1 cellular context compared by ENCODE assay signal in genomic region chr10:7491949-7492659, GRCh38.
A peak's percentile ranks its signal among the peaks of the same experiment; 100 is the strongest.
TF ChIP-seq lines count a peak whose summit lies in the region.

No MANE protein-coding gene starts in this region.

TF ChIP-seq in GM12878, 131 proteins besides CTCF, POLR2A, EP300 and RAD21 (continued from another document):
- TF ChIP-seq ZBTB4 (CRISPR knock-in tag; IDR thresholded peaks at IDR 0.05) (no peak), SREBF1 (IDR thresholded peaks at IDR 0.05; ENCODE audit: low read length) (no peak), NR2F1 (conservative IDR thresholded peaks at IDR 0.05) (0 out of 2 replicates have a peak, but pooled peaks have one; percentile 38), HSF1 (IDR thresholded peaks at IDR 0.05; ENCODE audit: low read depth, low read length) (no peak), REST (IDR thresholded peaks at IDR 0.05; ENCODE audit: low read depth, low read length) (no peak), POU2F2 (IDR thresholded peaks at IDR 0.05; ENCODE audit: borderline replicate concordance, low read depth, low read length) (no peak), SMAD1 (IDR thresholded peaks at IDR 0.05; ENCODE audit: low read depth, partially characterized antibody) (no peak), MTA2 (IDR thresholded peaks at IDR 0.05; ENCODE audit: low read depth) (peak; percentile 69), LARP7 (IDR thresholded peaks at IDR 0.05) (no peak), MTA3 (IDR thresholded peaks at IDR 0.05; ENCODE audit: borderline replicate concordance, low read length) (0 out of 2 replicates have a peak, but pooled peaks have one; percentile 28), TAF1 (IDR thresholded peaks at IDR 0.05; ENCODE audit: borderline replicate concordance, low read depth, low read length) (no peak), SKIL (IDR thresholded peaks at IDR 0.05; ENCODE audit: low read depth, poor library complexity, severe bottlenecking) (no peak), ZBED1 (IDR thresholded peaks at IDR 0.05; ENCODE audit: borderline replicate concordance) (no peak), PML (IDR thresholded peaks at IDR 0.05; ENCODE audit: low read length) (peak; percentile 52; the same call in 1 of the 2 replicates), POLR2AphosphoS5 (IDR thresholded peaks at IDR 0.05; ENCODE audit: low read length) (no peak), BMI1 (IDR thresholded peaks at IDR 0.05; ENCODE audit: borderline replicate concordance) (no peak), CBX5 (IDR thresholded peaks at IDR 0.05; ENCODE audit: low read depth) (no peak), WRNIP1 (IDR thresholded peaks at IDR 0.05; ENCODE audit: borderline replicate concordance, low read depth, low read length) (no peak), RB1 (IDR thresholded peaks at IDR 0.05; ENCODE audit: borderline replicate concordance) (no peak), NFYA (IDR thresholded peaks at IDR 0.05; ENCODE audit: borderline replicate concordance, low read depth, low read length) (no peak), RCOR1 (conservative IDR thresholded peaks at IDR 0.05; ENCODE audit: low read depth, low read length) (no peak), CREM (IDR thresholded peaks at IDR 0.05; ENCODE audit: low read depth) (0 out of 2 replicates have a peak, but pooled peaks have one; percentile 24), ZSCAN29 (IDR thresholded peaks at IDR 0.05) (no peak), STAT3 (IDR thresholded peaks at IDR 0.05; ENCODE audit: low read depth, low read length) (no peak), IKZF1 (conservative IDR thresholded peaks at IDR 0.05) (peak; percentile 71), POLR2AphosphoS2 (IDR thresholded peaks at IDR 0.05; ENCODE audit: low read depth, low read length) (no peak), GATAD2B (conservative IDR thresholded peaks at IDR 0.05; ENCODE audit: low read depth) (no peak), PAX8 (IDR thresholded peaks at IDR 0.05) (no peak), CBX3 (IDR thresholded peaks at IDR 0.05; ENCODE audit: borderline replicate concordance, low read depth) (no peak), SMC3 (IDR thresholded peaks at IDR 0.05; ENCODE audit: borderline replicate concordance, low read length) (no peak), CHD2 (IDR thresholded peaks at IDR 0.05; ENCODE audit: borderline replicate concordance, low read depth, low read length) (no peak)
- TF ChIP-seq, protein P1, sequence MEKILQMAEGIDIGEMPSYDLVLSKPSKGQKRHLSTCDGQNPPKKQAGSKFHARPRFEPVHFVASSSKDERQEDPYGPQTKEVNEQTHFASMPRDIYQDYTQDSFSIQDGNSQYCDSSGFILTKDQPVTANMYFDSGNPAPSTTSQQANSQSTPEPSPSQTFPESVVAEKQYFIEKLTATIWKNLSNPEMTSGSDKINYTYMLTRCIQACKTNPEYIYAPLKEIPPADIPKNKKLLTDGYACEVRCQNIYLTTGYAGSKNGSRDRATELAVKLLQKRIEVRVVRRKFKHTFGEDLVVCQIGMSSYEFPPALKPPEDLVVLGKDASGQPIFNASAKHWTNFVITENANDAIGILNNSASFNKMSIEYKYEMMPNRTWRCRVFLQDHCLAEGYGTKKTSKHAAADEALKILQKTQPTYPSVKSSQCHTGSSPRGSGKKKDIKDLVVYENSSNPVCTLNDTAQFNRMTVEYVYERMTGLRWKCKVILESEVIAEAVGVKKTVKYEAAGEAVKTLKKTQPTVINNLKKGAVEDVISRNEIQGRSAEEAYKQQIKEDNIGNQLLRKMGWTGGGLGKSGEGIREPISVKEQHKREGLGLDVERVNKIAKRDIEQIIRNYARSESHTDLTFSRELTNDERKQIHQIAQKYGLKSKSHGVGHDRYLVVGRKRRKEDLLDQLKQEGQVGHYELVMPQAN (conservative IDR thresholded peaks at IDR 0.05) = no peak
- TF ChIP-seq, protein P2, sequence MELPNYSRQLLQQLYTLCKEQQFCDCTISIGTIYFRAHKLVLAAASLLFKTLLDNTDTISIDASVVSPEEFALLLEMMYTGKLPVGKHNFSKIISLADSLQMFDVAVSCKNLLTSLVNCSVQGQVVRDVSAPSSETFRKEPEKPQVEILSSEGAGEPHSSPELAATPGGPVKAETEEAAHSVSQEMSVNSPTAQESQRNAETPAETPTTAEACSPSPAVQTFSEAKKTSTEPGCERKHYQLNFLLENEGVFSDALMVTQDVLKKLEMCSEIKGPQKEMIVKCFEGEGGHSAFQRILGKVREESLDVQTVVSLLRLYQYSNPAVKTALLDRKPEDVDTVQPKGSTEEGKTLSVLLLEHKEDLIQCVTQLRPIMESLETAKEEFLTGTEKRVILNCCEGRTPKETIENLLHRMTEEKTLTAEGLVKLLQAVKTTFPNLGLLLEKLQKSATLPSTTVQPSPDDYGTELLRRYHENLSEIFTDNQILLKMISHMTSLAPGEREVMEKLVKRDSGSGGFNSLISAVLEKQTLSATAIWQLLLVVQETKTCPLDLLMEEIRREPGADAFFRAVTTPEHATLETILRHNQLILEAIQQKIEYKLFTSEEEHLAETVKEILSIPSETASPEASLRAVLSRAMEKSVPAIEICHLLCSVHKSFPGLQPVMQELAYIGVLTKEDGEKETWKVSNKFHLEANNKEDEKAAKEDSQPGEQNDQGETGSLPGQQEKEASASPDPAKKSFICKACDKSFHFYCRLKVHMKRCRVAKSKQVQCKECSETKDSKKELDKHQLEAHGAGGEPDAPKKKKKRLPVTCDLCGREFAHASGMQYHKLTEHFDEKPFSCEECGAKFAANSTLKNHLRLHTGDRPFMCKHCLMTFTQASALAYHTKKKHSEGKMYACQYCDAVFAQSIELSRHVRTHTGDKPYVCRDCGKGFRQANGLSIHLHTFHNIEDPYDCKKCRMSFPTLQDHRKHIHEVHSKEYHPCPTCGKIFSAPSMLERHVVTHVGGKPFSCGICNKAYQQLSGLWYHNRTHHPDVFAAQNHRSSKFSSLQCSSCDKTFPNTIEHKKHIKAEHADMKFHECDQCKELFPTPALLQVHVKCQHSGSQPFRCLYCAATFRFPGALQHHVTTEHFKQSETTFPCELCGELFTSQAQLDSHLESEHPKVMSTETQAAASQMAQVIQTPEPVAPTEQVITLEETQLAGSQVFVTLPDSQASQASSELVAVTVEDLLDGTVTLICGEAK (IDR thresholded peaks at IDR 0.05; ENCODE audit: borderline replicate concordance) = no peak
- TF ChIP-seq, protein P3, sequence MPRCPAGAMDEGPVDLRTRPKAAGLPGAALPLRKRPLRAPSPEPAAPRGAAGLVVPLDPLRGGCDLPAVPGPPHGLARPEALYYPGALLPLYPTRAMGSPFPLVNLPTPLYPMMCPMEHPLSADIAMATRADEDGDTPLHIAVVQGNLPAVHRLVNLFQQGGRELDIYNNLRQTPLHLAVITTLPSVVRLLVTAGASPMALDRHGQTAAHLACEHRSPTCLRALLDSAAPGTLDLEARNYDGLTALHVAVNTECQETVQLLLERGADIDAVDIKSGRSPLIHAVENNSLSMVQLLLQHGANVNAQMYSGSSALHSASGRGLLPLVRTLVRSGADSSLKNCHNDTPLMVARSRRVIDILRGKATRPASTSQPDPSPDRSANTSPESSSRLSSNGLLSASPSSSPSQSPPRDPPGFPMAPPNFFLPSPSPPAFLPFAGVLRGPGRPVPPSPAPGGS (IDR thresholded peaks at IDR 0.05; ENCODE audit: borderline replicate concordance, insufficient read depth, low read depth, low read length, poor library complexity, severe bottlenecking) = no peak
- TF ChIP-seq, protein P4, sequence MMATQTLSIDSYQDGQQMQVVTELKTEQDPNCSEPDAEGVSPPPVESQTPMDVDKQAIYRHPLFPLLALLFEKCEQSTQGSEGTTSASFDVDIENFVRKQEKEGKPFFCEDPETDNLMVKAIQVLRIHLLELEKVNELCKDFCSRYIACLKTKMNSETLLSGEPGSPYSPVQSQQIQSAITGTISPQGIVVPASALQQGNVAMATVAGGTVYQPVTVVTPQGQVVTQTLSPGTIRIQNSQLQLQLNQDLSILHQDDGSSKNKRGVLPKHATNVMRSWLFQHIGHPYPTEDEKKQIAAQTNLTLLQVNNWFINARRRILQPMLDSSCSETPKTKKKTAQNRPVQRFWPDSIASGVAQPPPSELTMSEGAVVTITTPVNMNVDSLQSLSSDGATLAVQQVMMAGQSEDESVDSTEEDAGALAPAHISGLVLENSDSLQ (IDR thresholded peaks at IDR 0.05) = peak; percentile 66
- TF ChIP-seq, protein P5, sequence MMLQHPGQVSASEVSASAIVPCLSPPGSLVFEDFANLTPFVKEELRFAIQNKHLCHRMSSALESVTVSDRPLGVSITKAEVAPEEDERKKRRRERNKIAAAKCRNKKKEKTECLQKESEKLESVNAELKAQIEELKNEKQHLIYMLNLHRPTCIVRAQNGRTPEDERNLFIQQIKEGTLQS (IDR thresholded peaks at IDR 0.05; ENCODE audit: borderline replicate concordance, extremely low read depth, low read depth, low read length) = no peak
